1 cellular context compared by ENCODE assay signal in the genomic region with DNA sequence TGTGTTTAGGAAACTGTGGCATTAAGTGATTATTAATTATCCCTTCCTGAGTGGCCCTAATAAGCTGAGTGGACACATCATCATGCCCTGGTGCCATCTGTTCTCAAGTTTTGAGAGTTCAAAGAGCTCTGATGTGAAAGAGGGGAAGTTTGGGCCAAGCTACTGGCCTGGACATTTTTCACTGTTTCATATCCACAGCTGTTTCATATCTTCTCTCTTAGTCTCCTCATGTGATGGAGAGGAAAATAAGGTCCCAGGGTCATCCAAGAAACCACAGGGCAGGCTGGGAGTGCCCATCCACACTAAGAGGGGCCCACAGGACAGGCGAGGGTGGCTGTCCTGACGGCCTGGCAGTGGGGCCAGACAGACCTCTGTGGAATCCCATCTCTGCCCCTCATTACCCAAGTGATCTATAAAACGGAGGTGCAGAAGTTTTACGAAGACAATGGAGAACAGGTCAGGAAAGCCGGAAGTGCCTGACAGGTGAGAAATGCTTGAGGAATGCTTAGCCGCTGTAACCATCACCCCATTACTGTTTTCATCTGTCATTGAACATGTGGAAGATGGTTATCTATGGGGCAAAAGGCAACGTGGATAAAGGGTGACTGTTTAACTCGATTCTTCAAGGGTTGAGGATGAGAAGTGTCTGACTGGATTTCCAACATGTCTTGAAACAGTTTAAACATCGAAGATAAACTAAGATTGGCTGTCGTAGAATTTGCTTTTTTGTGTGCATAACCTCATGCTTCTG.
TF ChIP-seq lines count a peak whose summit lies in the region.

No MANE protein-coding gene starts in this region.

TF ChIP-seq in H1, 55 proteins besides CTCF, POLR2A, EP300 and RAD21:
- TF ChIP-seq SP4 (IDR thresholded peaks at IDR 0.05; ENCODE audit: low read length) (no peak), EZH2 (IDR thresholded peaks at IDR 0.05; ENCODE audit: low read depth, low read length, severe bottlenecking) (no peak), CREB1 (IDR thresholded peaks at IDR 0.05) (no peak), BACH1 (IDR thresholded peaks at IDR 0.05; ENCODE audit: low read length) (no peak)
